Comparison of ENCODE assay signal across 8 cellular contexts in genomic region chr5:43065384-43066230, GRCh38. TPM values are rescaled to one million over a fixed set of nuclear protein-coding genes. Genes with fewer than 3 reads are reported as not detected.
DNase-seq lines count a peak whose midpoint lies in the region; ATAC-seq and TF ChIP-seq lines count a peak whose summit lies in the region.

No MANE protein-coding gene starts in this region.

- no peaks in the 10 kb centered on the region for H3K9me3 Mint-ChIP-seq in WTC11
- H3K9me3 Mint-ChIP-seq in central memory CD8-positive, alpha-beta T cell: no peaks in the 10 kb centered on the region

- H3K27me3 ChIP-seq in BLaER1 treated with 17β-estradiol and CSF1 and Interleukin-3, amounts not matched to agents 10 nM and 100 nM: no peaks in the 10 kb centered on the region

- H3K36me3 Mint-ChIP-seq in WTC11: peaks cover 6% of the 10 kb centered on the region
- peaks cover 46% of the 10 kb centered on the region for H3K36me3 Mint-ChIP-seq in central memory CD8-positive, alpha-beta T cell (ENCODE audit: insufficient read depth)

- H3K9ac ChIP-seq in BLaER1 treated with 17β-estradiol and CSF1 and Interleukin-3, amounts not matched to agents 10 nM and 100 nM: peak overlapping the region; percentile 96 to 100 (median 99)

- TF ChIP-seq CTCF in WTC11 (IDR thresholded peaks at IDR 0.05): no peak

- intact Hi-C loops in left colon (cut with DNase I, micrococcal nuclease): no loop called here

- peak overlapping the region; percentile 98 for H3K27ac Mint-ChIP-seq in WTC11
- peak overlapping the region; percentile 100 for H3K27ac Mint-ChIP-seq in central memory CD8-positive, alpha-beta T cell (ENCODE audit: low read depth)

- H3K9me3 ChIP-seq in BLaER1 treated with 17β-estradiol and CSF1 and Interleukin-3, amounts not matched to agents 10 nM and 100 nM (replicated peaks in 1 of 11): peaks cover 0 to 7% (median 5%) of the 10 kb centered on the region in 11 experiments; a peak in 16 of 22 replicates

- peak overlapping the region; percentile 89 to 99 (median 95) for H3K4me2 ChIP-seq in BLaER1 treated with 17β-estradiol and CSF1 and Interleukin-3, amounts not matched to agents 10 nM and 100 nM

- DNase-seq in LoVo (ENCODE audit: low spot score): peak; percentile 66
- DNase-seq in WTC11 (ENCODE audit: low spot score): peak; percentile 40
- DNase-seq in central memory CD8-positive, alpha-beta T cell (ENCODE audit: low spot score in 2 of 2): peak; percentile 39 to 50
- peak in 1 of 2 donors; percentile 70 for DNase-seq in left colon
- peak; percentile 67 to 68 for DNase-seq in stimulated activated CD4-positive, alpha-beta T cell treated with anti-CD3 and anti-CD28 coated beads, Interleukin-2, amount 100 ng/mL, for 24 hours
- no peak for DNase-seq in HPDE6-E6E7 (ENCODE audit: extremely low spot score)

- H3K4me3 Mint-ChIP-seq in WTC11: peak overlapping the region; percentile 87
- peak overlapping the region; percentile 99 for H3K4me3 Mint-ChIP-seq in central memory CD8-positive, alpha-beta T cell

- POLR2A ChIA-PET in WTC11 (lab: Charles Lee): interaction anchor here (0.6 to 2.3 kb wide), 8 partner anchors 20 to 168 kb away, joined by 3 to 14 read pairs (median 4); partner anchors contain the start of gene ZNF131

- H3K4me1 Mint-ChIP-seq in WTC11: peaks cover 33% of the 10 kb centered on the region
- H3K4me1 Mint-ChIP-seq in central memory CD8-positive, alpha-beta T cell: peaks cover 42% of the 10 kb centered on the region

- peaks cover 12 to 21% (median 17%) of the 10 kb centered on the region in 11 experiments for H3K36me3 ChIP-seq in BLaER1 treated with 17β-estradiol and CSF1 and Interleukin-3, amounts not matched to agents 10 nM and 100 nM

- H3K4me1 ChIP-seq in BLaER1 treated with 17β-estradiol and CSF1 and Interleukin-3, amounts not matched to agents 10 nM and 100 nM: peaks cover 31 to 46% (median 40%) of the 10 kb centered on the region in 10 experiments

- H3K4me3 ChIP-seq in BLaER1 treated with 17β-estradiol and CSF1 and Interleukin-3, amounts not matched to agents 10 nM and 100 nM: peak overlapping the region; percentile 77 to 88 (median 84)

- H4K20me1 ChIP-seq in BLaER1 treated with 17β-estradiol and CSF1 and Interleukin-3, amounts not matched to agents 10 nM and 100 nM: peaks cover 0 to 3% (median 0%) of the 10 kb centered on the region in 11 experiments; a peak in 4 of 22 replicates

- ATAC-seq in GM21360 (IDR thresholded peaks at IDR 0.05; ENCODE audit: unreplicated experiment) (peak; percentile 10), WTC11 (no peak; the same call in 1 of the 2 replicates), left colon (peak; percentile 47)
- peak; percentile 3 for ATAC-seq in central memory CD8-positive, alpha-beta T cell (replicated peaks; ENCODE audit: extremely low read depth, poor library complexity, severe bottlenecking)

- H3K27ac ChIP-seq in BLaER1 treated with 17β-estradiol and CSF1 and Interleukin-3, amounts not matched to agents 10 nM and 100 nM: peak overlapping the region; percentile 95 to 100 (median 99)

- CTCF ChIA-PET in WTC11 (lab: Charles Lee): interaction anchor here (0.6 to 3.2 kb wide), 17 partner anchors 8 to 419 kb away, joined by 3 to 15 read pairs (median 3); partner anchors contain the start of genes TMEM267 and ZNF131

- H3K27me3 Mint-ChIP-seq in WTC11 (ENCODE audit: low read depth): no peaks in the 10 kb centered on the region
- H3K27me3 Mint-ChIP-seq in central memory CD8-positive, alpha-beta T cell: no peaks in the 10 kb centered on the region

TF ChIP-seq in WTC11, 78 proteins besides CTCF, POLR2A, EP300 and RAD21:
- no peak for TF ChIP-seq ATF2 (CRISPR knock-in tag; IDR thresholded peaks at IDR 0.05; ENCODE audit: borderline replicate concordance, low read depth)
- TF ChIP-seq ZBTB21 (CRISPR knock-in tag; IDR thresholded peaks at IDR 0.05; ENCODE audit: borderline replicate concordance): no peak
- TF ChIP-seq HMGXB4 (CRISPR knock-in tag; IDR thresholded peaks at IDR 0.05): no peak
- no peak for TF ChIP-seq SMAD3 (CRISPR knock-in tag; IDR thresholded peaks at IDR 0.05; ENCODE audit: borderline replicate concordance)
- TF ChIP-seq OVOL2 (CRISPR knock-in tag; IDR thresholded peaks at IDR 0.05; ENCODE audit: borderline replicate concordance): no peak
- TF ChIP-seq ZNF281 (CRISPR knock-in tag; IDR thresholded peaks at IDR 0.05): no peak
- TF ChIP-seq ZNF232 (CRISPR knock-in tag; IDR thresholded peaks at IDR 0.05): no peak
- TF ChIP-seq ATF3 (CRISPR knock-in tag; conservative IDR thresholded peaks at IDR 0.05): no peak
- TF ChIP-seq TEAD1 (CRISPR knock-in tag; IDR thresholded peaks at IDR 0.05): no peak
- TF ChIP-seq MXD4 (CRISPR knock-in tag; IDR thresholded peaks at IDR 0.05; ENCODE audit: borderline replicate concordance): no peak
- no peak for TF ChIP-seq AR (CRISPR knock-in tag; IDR thresholded peaks at IDR 0.05)

RNA-seq across cellular contexts. Expression of gene ANXA2R, which starts 25.5 kb away (rescaled TPM):
- total RNA-seq in WTC11 (2021) (0.72 to 1.1 TPM (median 0.96 TPM) in 3 replicates), left colon (1 to 10 TPM; 1.0 to 1.3 TPM)

RNA-seq across cellular contexts. Expression of gene ZNF131, which starts 55.1 kb away (rescaled TPM):
- total RNA-seq in WTC11 (2021): 34.7 to 37.2 TPM (median 36.0 TPM) in 3 replicates
- 10 to 100 TPM; 21.4 to 26.7 TPM for total RNA-seq in left colon
